ENCODE assay signal across 15 cellular contexts in genomic region chr11:77412814-77413213, GRCh38.
DNase-seq lines count a peak whose midpoint lies in the region; ATAC-seq and TF ChIP-seq lines count a peak whose summit lies in the region.
"Had no signal": no experiment of that assay in that cellular context is flagged by ENCODE, and none has a peak within 500 bp of the region (broad histone marks: within the 10 kb centered on the region; RNA-seq: fewer than 3 reads in every experiment).

No MANE protein-coding gene starts in this region.

- peak overlapping the region; percentile 41 for H3K4me3 Mint-ChIP-seq in activated naive CD4-positive, alpha-beta T cell treated with anti-CD3 and anti-CD28 coated beads, Interleukin-2, amount 50 U/mL, for 24 hours
- H3K4me3 Mint-ChIP-seq in WTC11 (peak overlapping the region; percentile 82), type B pancreatic cell (peak overlapping the region; percentile 51)

- H3K4me1 ChIP-seq in iPS-15b (ENCODE audit: control insufficient read depth, insufficient read depth, low read length) (peaks cover 29% of the 10 kb centered on the region), sigmoid colon (peaks cover 0 to 36% (median 25%) of the 10 kb centered on the region in 4 donors), adrenal gland (replicated peaks in 1 of 2) (peaks cover 0 to 18% of the 10 kb centered on the region in 2 donors)

- no peak overlapping the region for H3K9ac ChIP-seq in iPS-15b (ENCODE audit: low read depth, low read length)

- no peaks in the 10 kb centered on the region for H3K9me3 Mint-ChIP-seq in activated naive CD4-positive, alpha-beta T cell treated with anti-CD3 and anti-CD28 coated beads, Interleukin-2, amount 50 U/mL, for 24 hours
- H3K9me3 Mint-ChIP-seq in WTC11: no peaks in the 10 kb centered on the region
- no peaks in the 10 kb centered on the region for H3K9me3 Mint-ChIP-seq in type B pancreatic cell
- H3K9me3 Mint-ChIP-seq: activated CD4-positive, alpha-beta memory T cell treated with anti-CD3 and anti-CD28 coated beads for 36 hours had no signal

- H3K27me3 Mint-ChIP-seq in activated naive CD4-positive, alpha-beta T cell treated with anti-CD3 and anti-CD28 coated beads, Interleukin-2, amount 50 U/mL, for 24 hours: peaks cover 2% of the 10 kb centered on the region
- no peaks in the 10 kb centered on the region for H3K27me3 Mint-ChIP-seq in WTC11 (ENCODE audit: low read depth)
- peaks cover 3% of the 10 kb centered on the region for H3K27me3 Mint-ChIP-seq in type B pancreatic cell
- H3K27me3 Mint-ChIP-seq: activated CD4-positive, alpha-beta memory T cell treated with anti-CD3 and anti-CD28 coated beads for 36 hours had no signal

- H3K27me3 ChIP-seq in iPS-15b (ENCODE audit: control insufficient read depth, insufficient read depth, low read length) (no peaks in the 10 kb centered on the region), sigmoid colon (no peaks in the 10 kb centered on the region), adrenal gland (no peaks in the 10 kb centered on the region)

- H3K9me3 ChIP-seq in iPS-15b (ENCODE audit: control insufficient read depth, insufficient read depth, low read length) (no peaks in the 10 kb centered on the region), sigmoid colon (no peaks in the 10 kb centered on the region), adrenal gland (replicated peaks in 1 of 3) (no peaks in the 10 kb centered on the region)
- H3K9me3 ChIP-seq: thoracic aorta had no signal

- TF ChIP-seq CTCF in WTC11 (IDR thresholded peaks at IDR 0.05) (no peak), type B pancreatic cell (conservative IDR thresholded peaks at IDR 0.05) (no peak), sigmoid colon (IDR thresholded peaks at IDR 0.05) (no peak), adrenal gland (IDR thresholded peaks at IDR 0.05) (no peak)

- H3K27ac Mint-ChIP-seq in activated naive CD4-positive, alpha-beta T cell treated with anti-CD3 and anti-CD28 coated beads, Interleukin-2, amount 50 U/mL, for 24 hours: no peak overlapping the region
- peak overlapping the region; percentile 82 for H3K27ac Mint-ChIP-seq in WTC11
- H3K27ac Mint-ChIP-seq in type B pancreatic cell: peak overlapping the region; percentile 51
- H3K27ac Mint-ChIP-seq: activated CD4-positive, alpha-beta memory T cell treated with anti-CD3 and anti-CD28 coated beads for 36 hours had no signal

- H3K36me3 ChIP-seq in iPS-15b (ENCODE audit: control insufficient read depth, insufficient read depth, low read length): no peaks in the 10 kb centered on the region
- no peaks in the 10 kb centered on the region for H3K36me3 ChIP-seq in sigmoid colon
- H3K36me3 ChIP-seq in adrenal gland (replicated peaks in 1 of 2): no peaks in the 10 kb centered on the region
- H3K36me3 ChIP-seq: thoracic aorta had no signal

- H3K4me1 Mint-ChIP-seq in activated naive CD4-positive, alpha-beta T cell treated with anti-CD3 and anti-CD28 coated beads, Interleukin-2, amount 50 U/mL, for 24 hours: peaks cover 47% of the 10 kb centered on the region
- peaks cover 63% of the 10 kb centered on the region for H3K4me1 Mint-ChIP-seq in WTC11
- peaks cover 31% of the 10 kb centered on the region for H3K4me1 Mint-ChIP-seq in type B pancreatic cell (ENCODE audit: unreplicated experiment)

- CTCF ChIA-PET in WTC11 (lab: Charles Lee): interaction anchor here (1.5 to 1.6 kb wide), 2 partner anchors 45 to 136 kb away, joined by 4 to 8 read pairs; no protein-coding TSS in a partner anchor

- no peak for ATAC-seq in WTC11

- H3K27ac ChIP-seq in sigmoid colon (no peak overlapping the region), adrenal gland (no peak overlapping the region)
- H3K27ac ChIP-seq: epithelial cell of prostate had no signal

- peak overlapping the region; percentile 81 for H3K4me3 ChIP-seq in iPS-15b (ENCODE audit: low read depth, low read length)
- H3K4me3 ChIP-seq in sigmoid colon: no peak overlapping the region
- H3K4me3 ChIP-seq in adrenal gland: no peak overlapping the region

- no peaks in the 10 kb centered on the region for H3K36me3 Mint-ChIP-seq in activated naive CD4-positive, alpha-beta T cell treated with anti-CD3 and anti-CD28 coated beads, Interleukin-2, amount 50 U/mL, for 24 hours
- H3K36me3 Mint-ChIP-seq in WTC11: no peaks in the 10 kb centered on the region
- no peaks in the 10 kb centered on the region for H3K36me3 Mint-ChIP-seq in type B pancreatic cell
- H3K36me3 Mint-ChIP-seq: activated CD4-positive, alpha-beta memory T cell treated with anti-CD3 and anti-CD28 coated beads for 36 hours had no signal

- TF ChIP-seq POLR2A in sigmoid colon (IDR thresholded peaks at IDR 0.05): no peak
- TF ChIP-seq POLR2A in adrenal gland (IDR thresholded peaks at IDR 0.05): no peak

- intact Hi-C loops in sigmoid colon (cut with DNase I): loop anchor here (5.0 kb wide), 1 partner anchor 551 kb away; the partner anchor contains the start of gene ACER3
- intact Hi-C loops in adrenal gland (cut with DNase I): no loop called here

- no peak for DNase-seq in activated naive CD4-positive, alpha-beta T cell treated with anti-CD3 and anti-CD28 coated beads, Interleukin-2, amount 50 U/mL, for 16 hours
- DNase-seq in WTC11 (ENCODE audit: low spot score) (no peak), type B pancreatic cell (ENCODE audit: extremely low spot score, unreplicated experiment) (no peak), sigmoid colon (no peak), adrenal gland (no peak)
- no peak for DNase-seq in activated CD8-positive, alpha-beta memory T cell treated with anti-CD3 and anti-CD28 coated beads for 24 hours
- DNase-seq: activated CD4-positive, alpha-beta memory T cell treated with anti-CD3 and anti-CD28 coated beads for 36 hours; cerebellar nuclear complex; DMS153; NCI-H187 treated with DMSO at 0.1 percent for 48 hours; NCI-H526 treated with DMSO at 0.1 percent for 48 hours had no signal

- no peak for TF ChIP-seq EP300 in sigmoid colon (IDR thresholded peaks at IDR 0.05)

- POLR2A ChIA-PET in WTC11 (lab: Charles Lee): interaction anchor here (1.1 to 1.2 kb wide), 2 partner anchors 57 to 99 kb away, joined by 3 to 4 read pairs; no protein-coding TSS in a partner anchor

- 70 to 92% methylated on average over 5 of the region's 5 CpGs for WGBS in sigmoid colon, 2 donors
- WGBS in adrenal gland, 4 donors: 92 to 96% (median 95%) methylated on average over 5 of the region's 5 CpGs

TF ChIP-seq in WTC11, 78 proteins besides CTCF, POLR2A, EP300 and RAD21 (continues in another document):
- TF ChIP-seq OVOL2 (CRISPR knock-in tag; IDR thresholded peaks at IDR 0.05; ENCODE audit: borderline replicate concordance) (no peak), FOXP4 (CRISPR knock-in tag; IDR thresholded peaks at IDR 0.05) (no peak), GTF2I (CRISPR knock-in tag; conservative IDR thresholded peaks at IDR 0.05) (no peak), NFATC4 (CRISPR knock-in tag; IDR thresholded peaks at IDR 0.05) (no peak), GRHL2 (CRISPR knock-in tag; IDR thresholded peaks at IDR 0.05; ENCODE audit: insufficient replicate concordance, severe bottlenecking) (no peak), USF1 (CRISPR knock-in tag; IDR thresholded peaks at IDR 0.05) (no peak), ZNF121 (CRISPR knock-in tag; IDR thresholded peaks at IDR 0.05) (no peak), ZNF425 (CRISPR knock-in tag; conservative IDR thresholded peaks at IDR 0.05) (no peak)
- TF ChIP-seq, protein P1, sequence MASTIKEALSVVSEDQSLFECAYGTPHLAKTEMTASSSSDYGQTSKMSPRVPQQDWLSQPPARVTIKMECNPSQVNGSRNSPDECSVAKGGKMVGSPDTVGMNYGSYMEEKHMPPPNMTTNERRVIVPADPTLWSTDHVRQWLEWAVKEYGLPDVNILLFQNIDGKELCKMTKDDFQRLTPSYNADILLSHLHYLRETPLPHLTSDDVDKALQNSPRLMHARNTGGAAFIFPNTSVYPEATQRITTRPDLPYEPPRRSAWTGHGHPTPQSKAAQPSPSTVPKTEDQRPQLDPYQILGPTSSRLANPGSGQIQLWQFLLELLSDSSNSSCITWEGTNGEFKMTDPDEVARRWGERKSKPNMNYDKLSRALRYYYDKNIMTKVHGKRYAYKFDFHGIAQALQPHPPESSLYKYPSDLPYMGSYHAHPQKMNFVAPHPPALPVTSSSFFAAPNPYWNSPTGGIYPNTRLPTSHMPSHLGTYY (CRISPR knock-in tag; IDR thresholded peaks at IDR 0.05): no peak
